14 cellular contexts compared by ENCODE assay signal in the genomic region with DNA sequence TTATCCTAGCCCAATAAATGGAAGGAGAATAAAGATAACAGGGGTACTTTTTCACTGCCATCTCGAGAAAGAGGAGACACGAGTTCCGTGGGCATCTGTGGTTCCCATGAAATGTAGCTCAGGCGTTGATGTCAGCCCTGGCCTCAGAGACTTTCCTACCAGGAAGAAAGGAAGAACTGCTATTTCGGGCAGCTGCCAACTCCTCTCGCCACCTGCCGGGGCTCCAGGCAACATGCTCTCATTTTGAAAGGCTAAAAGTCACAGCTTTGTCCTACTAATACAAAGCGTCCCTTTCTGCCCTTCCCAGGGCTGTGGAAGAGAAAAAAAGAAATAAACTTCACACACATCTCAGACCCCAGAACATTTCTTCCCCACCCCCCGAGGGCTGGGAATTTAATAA.
A peak's percentile ranks its signal among the peaks of the same experiment; 100 is the strongest.
DNase-seq lines count a peak whose midpoint lies in the region; ATAC-seq and TF ChIP-seq lines count a peak whose summit lies in the region.
"Had no signal": no experiment of that assay in that cellular context is flagged by ENCODE, and none has a peak within 500 bp of the region (broad histone marks: within the 10 kb centered on the region; RNA-seq: fewer than 3 reads in every experiment).

No MANE protein-coding gene starts in this region.

- TF ChIP-seq CTCF in HFF-Myc (IDR thresholded peaks at IDR 0.05; ENCODE audit: low read depth, low read length, missing control alignments) = peak; percentile 4

- ATAC-seq in GM18520 (IDR thresholded peaks at IDR 0.05; ENCODE audit: unreplicated experiment) = no peak
- ATAC-seq: activated CD4-positive, alpha-beta T cell treated with anti-CD3 and anti-CD28 coated beads for 36 hours had no signal

- no peak overlapping the region for H3K4me3 ChIP-seq in HFF-Myc (replicated peaks; ENCODE audit: low read depth, low read length)
- H3K4me3 ChIP-seq: coronary artery had no signal

- DNase-seq in A172 (ENCODE audit: low spot score) = peak; percentile 13
- DNase-seq in HFF-Myc (ENCODE audit: extremely low read depth, low read depth) = no peak
- peak; percentile 46 for DNase-seq in astrocyte of the hippocampus (ENCODE audit: low read depth, low spot score)
- peak; percentile 50 for DNase-seq in midbrain (lab: John Stamatoyannopoulos, UW)
- no peak for DNase-seq in NCI-H1436 (lab: John Stamatoyannopoulos, UW)
- DNase-seq in NCI-H1417 treated with DMSO at 0.1 percent for 48 hours (lab: John Stamatoyannopoulos, UW) = no peak
- DNase-seq in stimulated activated CD4-positive, alpha-beta T cell treated with anti-CD3 and anti-CD28 coated beads, Interleukin-12 subunit alpha, Interleukin-12 subunit beta, amount 100 ng/mL, for 4 hours = no peak
- DNase-seq: activated CD4-positive, alpha-beta T cell treated with anti-CD3 and anti-CD28 coated beads for 36 hours; activated naive CD8-positive, alpha-beta T cell treated with anti-CD3 and anti-CD28 coated beads, Interleukin-2, amount 10 ng/mL, durations not matched to agents 7 days and 5 days; activated T-cell treated with anti-CD3 and anti-CD28 coated beads for 4 hours; DMS79; NCI-H1048 had no signal

Comparison
In these comparisons a context has a peak if more than half of its experiments do, and no peak if none do; other contexts are left out.
1. DNase-seq: peak in A172 (single experiment), astrocyte of the hippocampus (single experiment) and midbrain (single experiment); none in HFF-Myc (single experiment), NCI-H1436 (single experiment), NCI-H1417 treated with DMSO at 0.1 percent for 48 hours (single experiment) and stimulated activated CD4-positive, alpha-beta T cell treated with anti-CD3 and anti-CD28 coated beads, Interleukin-12 subunit alpha, Interleukin-12 subunit beta, amount 100 ng/mL, for 4 hours (single experiment).